8 cellular contexts compared by ENCODE assay signal in the genomic region with DNA sequence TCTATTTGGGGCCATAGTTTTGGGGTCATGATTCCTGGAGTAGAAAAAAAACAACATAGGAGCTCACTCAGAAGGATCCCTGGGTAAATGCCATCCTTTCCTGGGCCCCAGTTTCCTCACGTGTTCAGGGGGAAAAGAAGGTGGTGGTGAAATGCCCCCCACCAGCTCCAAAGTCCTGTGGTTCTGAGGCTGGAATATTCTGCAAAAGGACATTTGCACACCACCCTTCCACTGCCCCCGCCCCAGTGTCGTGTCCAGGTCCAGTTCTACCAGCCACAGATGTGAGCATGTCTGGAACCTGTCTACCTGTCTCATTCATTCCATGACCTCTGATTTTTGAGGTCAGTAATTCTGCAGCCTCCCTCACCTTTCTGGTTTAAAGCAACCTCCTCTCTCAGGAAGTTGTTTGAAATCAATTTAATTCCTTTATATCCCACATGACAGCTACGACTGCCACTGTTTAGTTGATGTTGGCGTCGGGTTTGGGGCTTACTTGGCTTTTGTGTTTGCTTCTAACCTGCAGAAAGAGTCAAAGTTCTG.
A peak's percentile ranks its signal among the peaks of the same experiment; 100 is the strongest.
DNase-seq lines count a peak whose midpoint lies in the region; ATAC-seq and TF ChIP-seq lines count a peak whose summit lies in the region.

No MANE protein-coding gene starts in this region.

- peak overlapping the region; percentile 17 for H3K4me3 ChIP-seq in adipocyte (ENCODE audit: low read length)
- no peak overlapping the region for H3K4me3 ChIP-seq in lung
- no peak overlapping the region for H3K4me3 ChIP-seq in thoracic aorta

- no peak overlapping the region for H3K4me3 Mint-ChIP-seq in activated CD8-positive, alpha-beta memory T cell treated with anti-CD3 and anti-CD28 coated beads, Interleukin-2, amount 10 ng/mL, durations not matched to agents 7 days and 5 days

- peaks cover 83% of the 10 kb centered on the region for H3K4me1 ChIP-seq in adipocyte (ENCODE audit: control insufficient read depth, insufficient read depth, low read length)
- peaks cover 24 to 25% of the 10 kb centered on the region in 2 donors for H3K4me1 ChIP-seq in lung (ENCODE audit: control insufficient read depth in 2 of 2, insufficient read depth in 2 of 2, low read length in 2 of 2)
- H3K4me1 ChIP-seq in thoracic aorta (ENCODE audit: control insufficient read depth in 1 of 2, low read depth in 2 of 2), result peaks cover 49 to 77% of the 10 kb centered on the region in 2 donors

- CTCF ChIA-PET in activated CD8-positive, alpha-beta memory T cell treated with anti-CD3 and anti-CD28 coated beads, Interleukin-2, amount 10 ng/mL, durations not matched to agents 7 days and 5 days (lab: Charles Lee), result interaction anchor here (1.4 kb wide), 1 partner anchor 24 kb away, joined by 3 read pairs; no protein-coding TSS in a partner anchor

- H3K9me3 Mint-ChIP-seq in activated CD8-positive, alpha-beta memory T cell treated with anti-CD3 and anti-CD28 coated beads, Interleukin-2, amount 10 ng/mL, durations not matched to agents 7 days and 5 days (ENCODE audit: low read depth), result no peaks in the 10 kb centered on the region

- H3K27ac ChIP-seq in lung (ENCODE audit: low read depth in 1 of 2, low read length in 1 of 2) (peak overlapping the region; percentile 37 to 78), thoracic aorta (peak overlapping the region; percentile 19 to 85)

- H3K27me3 Mint-ChIP-seq in activated CD8-positive, alpha-beta memory T cell treated with anti-CD3 and anti-CD28 coated beads, Interleukin-2, amount 10 ng/mL, durations not matched to agents 7 days and 5 days, result no peaks in the 10 kb centered on the region

- no peak for ATAC-seq in activated CD8-positive, alpha-beta memory T cell treated with anti-CD3 and anti-CD28 coated beads, Interleukin-2, amount 10 ng/mL, durations not matched to agents 7 days and 5 days
- no peak for ATAC-seq in lung (ENCODE audit: insufficient read depth, low FRiP score)
- ATAC-seq in thoracic aorta (ENCODE audit: insufficient number of reproducible peaks, low FRiP score, low read depth), result no peak
- ATAC-seq in GM21447 (IDR thresholded peaks at IDR 0.05; ENCODE audit: unreplicated experiment), result no peak
- no peak for ATAC-seq in HG02870 (IDR thresholded peaks at IDR 0.05; ENCODE audit: unreplicated experiment)

- H3K9ac ChIP-seq in adipocyte (ENCODE audit: low read length), result peak overlapping the region; percentile 64

- H3K27me3 ChIP-seq in adipocyte (replicated peaks; ENCODE audit: control insufficient read depth, insufficient read depth, low read length) (no peaks in the 10 kb centered on the region), lung (ENCODE audit: control insufficient read depth, insufficient read depth) (no peaks in the 10 kb centered on the region), thoracic aorta (replicated peaks; ENCODE audit: insufficient read depth) (no peaks in the 10 kb centered on the region)

- TF ChIP-seq CTCF in lung (IDR thresholded peaks at IDR 0.05; ENCODE audit: control extremely low read depth, extremely low read depth) (no peak), thoracic aorta (IDR thresholded peaks at IDR 0.05) (no peak)

- 65 to 75% methylated on average over 6 of the region's 6 CpGs for WGBS in lung, 2 donors

- H3K36me3 ChIP-seq in adipocyte (ENCODE audit: control insufficient read depth, insufficient read depth, low read length, severe bottlenecking), result no peaks in the 10 kb centered on the region
- H3K36me3 ChIP-seq in lung (ENCODE audit: control insufficient read depth in 2 of 2, insufficient read depth in 2 of 2, low read length in 2 of 2), result no peaks in the 10 kb centered on the region
- H3K36me3 ChIP-seq in thoracic aorta, result no peaks in the 10 kb centered on the region

- no peak for DNase-seq in activated CD8-positive, alpha-beta memory T cell treated with anti-CD3 and anti-CD28 coated beads, Interleukin-2, amount 10 ng/mL, durations not matched to agents 7 days and 5 days
- DNase-seq in activated CD8-positive, alpha-beta memory T cell treated with anti-CD3 and anti-CD28 coated beads, Interleukin-2, amount 50 U/mL, for 48 hours, result no peak
- DNase-seq in adipocyte (ENCODE audit: low read depth), result no peak
- DNase-seq in lung (ENCODE audit: low spot score), result no peak
- no peak for DNase-seq in thoracic aorta (ENCODE audit: low spot score)
- no peak for DNase-seq in NCI-H2196 (lab: John Stamatoyannopoulos, UW; ENCODE audit: unreplicated experiment)

- peaks cover 8% of the 10 kb centered on the region for H3K36me3 Mint-ChIP-seq in activated CD8-positive, alpha-beta memory T cell treated with anti-CD3 and anti-CD28 coated beads, Interleukin-2, amount 10 ng/mL, durations not matched to agents 7 days and 5 days

- peak overlapping the region; percentile 24 for H3K27ac Mint-ChIP-seq in activated CD8-positive, alpha-beta memory T cell treated with anti-CD3 and anti-CD28 coated beads, Interleukin-2, amount 10 ng/mL, durations not matched to agents 7 days and 5 days

- H3K9me3 ChIP-seq in adipocyte (ENCODE audit: control insufficient read depth, low read length) (no peaks in the 10 kb centered on the region), lung (ENCODE audit: control insufficient read depth in 2 of 2, insufficient read depth in 1 of 2, low read length in 1 of 2) (no peaks in the 10 kb centered on the region), thoracic aorta (no peaks in the 10 kb centered on the region)

- peaks cover 85% of the 10 kb centered on the region for H3K4me1 Mint-ChIP-seq in activated CD8-positive, alpha-beta memory T cell treated with anti-CD3 and anti-CD28 coated beads, Interleukin-2, amount 10 ng/mL, durations not matched to agents 7 days and 5 days
